Comparison of ENCODE assay signal across 8 cellular contexts in the genomic region with DNA sequence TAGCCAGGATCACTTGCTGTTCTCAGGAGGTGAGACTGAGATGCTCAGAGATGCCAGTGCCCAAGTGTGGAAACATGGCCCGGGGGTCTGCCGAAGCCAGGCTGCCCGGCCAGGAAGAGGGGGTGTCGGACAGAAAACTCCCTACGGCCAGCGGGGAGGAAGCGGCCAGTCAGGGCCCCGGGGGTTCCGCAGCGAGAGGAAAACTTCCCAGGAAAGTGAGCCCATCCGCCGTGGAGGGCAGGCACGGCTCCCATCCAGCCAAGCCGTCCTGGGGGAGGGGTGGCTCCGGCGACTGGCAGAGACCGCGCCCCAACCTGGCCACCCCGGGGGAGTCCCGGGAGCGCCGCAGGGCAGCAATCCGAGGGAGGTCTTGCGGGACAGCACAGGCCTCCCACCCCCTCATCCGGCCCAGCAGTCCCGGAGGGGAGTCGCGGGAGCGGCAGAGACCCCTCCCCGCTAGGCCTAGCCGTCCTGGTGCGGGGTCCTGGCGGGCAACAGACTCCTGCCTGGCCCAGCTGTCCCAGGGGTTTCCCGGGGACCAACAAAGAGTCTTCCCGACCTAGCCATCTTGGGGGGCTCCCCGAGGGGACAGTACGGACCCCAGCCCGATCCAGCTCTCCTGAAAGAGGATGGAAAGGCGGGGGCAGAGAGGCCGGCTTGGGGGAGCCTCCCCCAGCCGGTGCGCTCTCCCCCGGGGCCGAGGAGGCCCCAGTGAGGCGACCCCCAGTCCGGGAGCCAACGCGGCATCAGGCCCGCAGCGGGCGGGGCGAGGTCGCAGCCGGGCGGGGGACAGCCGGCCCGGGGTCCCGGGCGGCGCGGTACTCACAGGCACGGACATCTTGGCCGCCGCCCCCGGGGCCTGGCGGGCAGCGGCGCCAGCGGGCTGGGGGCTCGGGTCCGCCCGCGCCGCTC. TPM values are rescaled to one million over a fixed set of nuclear protein-coding genes. Genes with fewer than 3 reads are reported as not detected.
DNase-seq lines count a peak whose midpoint lies in the region; ATAC-seq and TF ChIP-seq lines count a peak whose summit lies in the region.

No MANE protein-coding gene starts in this region.

- peaks cover 9% of the 10 kb centered on the region for H3K4me1 Mint-ChIP-seq in stimulated activated naive CD8-positive, alpha-beta T cell treated with anti-CD3 and anti-CD28 coated beads, Interleukin-15, Interleukin-2, amounts not matched to agents 100 ng/mL and 50 ng/mL, for 24 hours (ENCODE audit: low read depth)
- peaks cover 17% of the 10 kb centered on the region for H3K4me1 Mint-ChIP-seq in MCF 10A (ENCODE audit: insufficient read depth, unreplicated experiment)

- BruUV-seq in MCF 10A (replicated peaks; lab: Mats Ljungman, UMichigan): no TSS peak

- CTCF ChIA-PET in MCF 10A (lab: Yijun Ruan, JAX): interaction anchor here (0.6 to 1.8 kb wide), 7 partner anchors 14 to 497 kb away, joined by 3 to 7 read pairs (median 4); a partner anchor contains a TSS

- intact Hi-C loops in MCF 10A (cut with micrococcal nuclease) (no loop called here), tibial artery (cut with DNase I; ENCODE audit: low total_unique reads) (no loop called here)

- 2% methylated on average over 74 of the region's 74 CpGs for WGBS in liver

- H3K27me3 ChIP-seq in liver (ENCODE audit: control insufficient read depth in 4 of 4, insufficient read depth in 4 of 4, low read length in 3 of 4) (no peaks in the 10 kb centered on the region), tibial artery (no peaks in the 10 kb centered on the region)

- H3K4me1 ChIP-seq in liver (ENCODE audit: control insufficient read depth in 4 of 4, insufficient read depth in 4 of 4, low read length in 3 of 4) (peaks cover 25 to 51% (median 42%) of the 10 kb centered on the region in 4 donors), tibial artery (peaks cover 5 to 69% (median 57%) of the 10 kb centered on the region in 4 donors)

- H3K4me3 Mint-ChIP-seq in stimulated activated naive CD8-positive, alpha-beta T cell treated with anti-CD3 and anti-CD28 coated beads, Interleukin-15, Interleukin-2, amounts not matched to agents 100 ng/mL and 50 ng/mL, for 24 hours: peak overlapping the region; percentile 63
- H3K4me3 Mint-ChIP-seq in MCF 10A (ENCODE audit: unreplicated experiment): peak overlapping the region; percentile 79

- peaks cover 51% of the 10 kb centered on the region for H3K27me3 Mint-ChIP-seq in stimulated activated naive CD8-positive, alpha-beta T cell treated with anti-CD3 and anti-CD28 coated beads, Interleukin-15, Interleukin-2, amounts not matched to agents 100 ng/mL and 50 ng/mL, for 24 hours
- no peaks in the 10 kb centered on the region for H3K27me3 Mint-ChIP-seq in MCF 10A (ENCODE audit: insufficient read depth, unreplicated experiment)

- no peak for DNase-seq in stimulated activated naive CD8-positive, alpha-beta T cell treated with anti-CD3 and anti-CD28 coated beads, Interleukin-15, Interleukin-2, amounts not matched to agents 100 U/mL and 50 U/mL, for 24 hours
- DNase-seq in MCF 10A (ENCODE audit: unreplicated experiment): peak; percentile 42
- DNase-seq in tibial artery: peak in 1 of 2 donors; percentile 85
- DNase-seq in GOT3 (lab: John Stamatoyannopoulos, UW): no peak
- no peak for DNase-seq in OCI-M1 (lab: John Stamatoyannopoulos, UW)

- no peaks in the 10 kb centered on the region for H3K9me3 Mint-ChIP-seq in stimulated activated naive CD8-positive, alpha-beta T cell treated with anti-CD3 and anti-CD28 coated beads, Interleukin-15, Interleukin-2, amounts not matched to agents 100 ng/mL and 50 ng/mL, for 24 hours
- no peaks in the 10 kb centered on the region for H3K9me3 Mint-ChIP-seq in MCF 10A (ENCODE audit: unreplicated experiment)

- H3K36me3 ChIP-seq in liver (ENCODE audit: control insufficient read depth in 4 of 4, insufficient read depth in 3 of 4, low read depth in 1 of 4, low read length in 3 of 4) (no peaks in the 10 kb centered on the region), tibial artery (no peaks in the 10 kb centered on the region)

- H3K27ac ChIP-seq in liver (ENCODE audit: low read depth in 1 of 2, low read length in 2 of 2) (peak overlapping the region; percentile 88 to 97), tibial artery (peak overlapping the region; percentile 95 to 96)

- POLR2A ChIA-PET in MCF 10A (lab: Yijun Ruan, JAX): interaction anchor here (0.6 to 5.7 kb wide), 6 partner anchors 11 to 169 kb away, joined by 3 to 89 read pairs (median 4); a partner anchor contains a TSS

- H3K9ac ChIP-seq in liver (ENCODE audit: low read depth in 1 of 2, low read length in 2 of 2): peak overlapping the region; percentile 77 to 93

- H3K4me3 ChIP-seq in liver (ENCODE audit: low read depth in 1 of 3, low read length in 3 of 3) (peak overlapping the region; percentile 79 to 88 (median 86)), tibial artery (peak overlapping the region; percentile 84 to 96)

- TF ChIP-seq CTCF in MCF 10A (IDR thresholded peaks at IDR 0.05; ENCODE audit: unreplicated experiment) (no peak), liver (IDR thresholded peaks at IDR 0.05; ENCODE audit: low read depth, low read length, missing input control) (no peak), tibial artery (IDR thresholded peaks at IDR 0.05) (no peak)

- H3K9me3 ChIP-seq in liver (ENCODE audit: control insufficient read depth in 4 of 4, low read length in 3 of 4) (no peaks in the 10 kb centered on the region), tibial artery (no peaks in the 10 kb centered on the region)

- no peaks in the 10 kb centered on the region for H3K36me3 Mint-ChIP-seq in stimulated activated naive CD8-positive, alpha-beta T cell treated with anti-CD3 and anti-CD28 coated beads, Interleukin-15, Interleukin-2, amounts not matched to agents 100 ng/mL and 50 ng/mL, for 24 hours (ENCODE audit: low read depth)
- H3K36me3 Mint-ChIP-seq in MCF 10A (ENCODE audit: insufficient read depth, unreplicated experiment): peaks cover 14% of the 10 kb centered on the region

- TF ChIP-seq RAD21 in liver (IDR thresholded peaks at IDR 0.05): no peak

- ATAC-seq in stimulated activated naive CD8-positive, alpha-beta T cell treated with anti-CD3 and anti-CD28 coated beads, Interleukin-15, Interleukin-2, amounts not matched to agents 100 U/mL and 50 U/mL, for 24 hours: no peak
- peak; percentile 12 for ATAC-seq in HG03139 (IDR thresholded peaks at IDR 0.05; ENCODE audit: unreplicated experiment)

- no peak overlapping the region for H3K27ac Mint-ChIP-seq in stimulated activated naive CD8-positive, alpha-beta T cell treated with anti-CD3 and anti-CD28 coated beads, Interleukin-15, Interleukin-2, amounts not matched to agents 100 ng/mL and 50 ng/mL, for 24 hours
- peak overlapping the region; percentile 73 for H3K27ac Mint-ChIP-seq in MCF 10A (ENCODE audit: low read depth, unreplicated experiment)

TF ChIP-seq in liver, 16 proteins besides CTCF, POLR2A, EP300 and RAD21:
- TF ChIP-seq FOXA1 (IDR thresholded peaks at IDR 0.05) (no peak), HNF4A (conservative IDR thresholded peaks at IDR 0.05) (no peak), RXRA (IDR thresholded peaks at IDR 0.05) (no peak), HNF4G (IDR thresholded peaks at IDR 0.05) (no peak), TAF1 (conservative IDR thresholded peaks at IDR 0.05) (no peak), SP1 (IDR thresholded peaks at IDR 0.05) (no peak), JUND (IDR thresholded peaks at IDR 0.05) (no peak), GABPA (IDR thresholded peaks at IDR 0.05 in 1 of 2, conservative IDR thresholded peaks at IDR 0.05 in 1 of 2) (no peak)
- TF ChIP-seq, protein P1, sequence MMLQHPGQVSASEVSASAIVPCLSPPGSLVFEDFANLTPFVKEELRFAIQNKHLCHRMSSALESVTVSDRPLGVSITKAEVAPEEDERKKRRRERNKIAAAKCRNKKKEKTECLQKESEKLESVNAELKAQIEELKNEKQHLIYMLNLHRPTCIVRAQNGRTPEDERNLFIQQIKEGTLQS (IDR thresholded peaks at IDR 0.05): no peak

RNA-seq across cellular contexts. Expression of a gene that starts 13.8 kb away (rescaled TPM):
- total RNA-seq in MCF 10A (2022) (58.6 and 68.1 TPM in 2 replicates), liver (10 to 100 TPM; 10.1 to 32.2 TPM)
- 10 to 100 TPM; 11.3 to 29.0 TPM for polyA plus RNA-seq in liver

RNA-seq across cellular contexts. Expression of a gene that starts 46.5 kb away (rescaled TPM):
- total RNA-seq in MCF 10A (2022) (not detected in 2 replicates), liver (not detected)
- not detected for polyA plus RNA-seq in liver

RNA-seq across cellular contexts. Expression of a gene that starts 58.3 kb away (rescaled TPM):
- total RNA-seq in MCF 10A (2022) (not detected in 2 replicates), liver (under 1 TPM in 1 of 2 donors, not detected in 1; 0.33 TPM)
- polyA plus RNA-seq in liver: under 1 TPM in 1 of 2 donors, not detected in 1; 0.09 TPM
